Comparison of ENCODE assay signal across 1 cellular context in genomic region chr3:23071306-23071705, GRCh38.
TF ChIP-seq lines count a peak whose summit lies in the region.

No MANE protein-coding gene starts in this region.

TF ChIP-seq in WTC11, 78 proteins besides CTCF, POLR2A, EP300 and RAD21 (continued from another document):
- TF ChIP-seq, protein P1, sequence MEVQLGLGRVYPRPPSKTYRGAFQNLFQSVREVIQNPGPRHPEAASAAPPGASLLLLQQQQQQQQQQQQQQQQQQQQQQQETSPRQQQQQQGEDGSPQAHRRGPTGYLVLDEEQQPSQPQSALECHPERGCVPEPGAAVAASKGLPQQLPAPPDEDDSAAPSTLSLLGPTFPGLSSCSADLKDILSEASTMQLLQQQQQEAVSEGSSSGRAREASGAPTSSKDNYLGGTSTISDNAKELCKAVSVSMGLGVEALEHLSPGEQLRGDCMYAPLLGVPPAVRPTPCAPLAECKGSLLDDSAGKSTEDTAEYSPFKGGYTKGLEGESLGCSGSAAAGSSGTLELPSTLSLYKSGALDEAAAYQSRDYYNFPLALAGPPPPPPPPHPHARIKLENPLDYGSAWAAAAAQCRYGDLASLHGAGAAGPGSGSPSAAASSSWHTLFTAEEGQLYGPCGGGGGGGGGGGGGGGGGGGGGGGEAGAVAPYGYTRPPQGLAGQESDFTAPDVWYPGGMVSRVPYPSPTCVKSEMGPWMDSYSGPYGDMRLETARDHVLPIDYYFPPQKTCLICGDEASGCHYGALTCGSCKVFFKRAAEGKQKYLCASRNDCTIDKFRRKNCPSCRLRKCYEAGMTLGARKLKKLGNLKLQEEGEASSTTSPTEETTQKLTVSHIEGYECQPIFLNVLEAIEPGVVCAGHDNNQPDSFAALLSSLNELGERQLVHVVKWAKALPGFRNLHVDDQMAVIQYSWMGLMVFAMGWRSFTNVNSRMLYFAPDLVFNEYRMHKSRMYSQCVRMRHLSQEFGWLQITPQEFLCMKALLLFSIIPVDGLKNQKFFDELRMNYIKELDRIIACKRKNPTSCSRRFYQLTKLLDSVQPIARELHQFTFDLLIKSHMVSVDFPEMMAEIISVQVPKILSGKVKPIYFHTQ (CRISPR knock-in tag; IDR thresholded peaks at IDR 0.05): no peak
TF ChIP-seq in WTC11: peak in this region for 0.
